In genomic region chr17:66411498-66411897, GRCh38 we compare ENCODE assay signal across 28 cellular contexts.
"Had no signal": no experiment of that assay in that cellular context is flagged by ENCODE, and none has a peak within 500 bp of the region (broad histone marks: within the 10 kb centered on the region; RNA-seq: fewer than 3 reads in every experiment).

No MANE protein-coding gene starts in this region.

- H3K27ac ChIP-seq: colonic mucosa, dorsolateral prefrontal cortex, left lung, ovary, prostate gland, spleen, suprapubic skin, tibial nerve, uterus, VCaP had no signal

- H3K36me3 Mint-ChIP-seq: natural killer cell treated with Interleukin-12 subunit alpha and Interleukin-12 subunit beta and Interleukin-15 and Interleukin-18, amount 100 ng/mL, for 72 hours had no signal

- DNase-seq: activated CD4-positive, alpha-beta T cell treated with anti-CD3 and anti-CD28 coated beads, Interleukin-2, amount 10 ng/mL, durations not matched to agents 24 days and 14 days; activated CD8-positive, alpha-beta memory T cell treated with anti-CD3 and anti-CD28 coated beads, Interleukin-2, amount 50 U/mL, for 4 hours; activated CD8-positive, alpha-beta T cell treated with anti-CD3 and anti-CD28 coated beads, Interleukin-2, amount 10 ng/mL, durations not matched to agents 7 days and 5 days; activated effector memory CD4-positive, alpha-beta T cell treated with Interleukin-2 at 50 U/mL for 16 hours; activated naive CD8-positive, alpha-beta T cell treated with anti-CD3 and anti-CD28 coated beads for 36 hours; activated T-cell treated with anti-CD3 and anti-CD28 coated beads, Interleukin-2, amount 50 U/mL, for 24 hours; amniotic stem cell; colonic mucosa; dorsolateral prefrontal cortex; effector memory CD8-positive, alpha-beta T cell; foreskin melanocyte; immature natural killer cell; kidney glomerular epithelial cell; left lung; ovary; spleen; stimulated activated CD4-positive, alpha-beta T cell treated with anti-CD3 and anti-CD28 coated beads, Interleukin-4, amount 100 ng/mL, for 1 hour; uterus had no signal

- H3K9me3 Mint-ChIP-seq: activated CD4-positive, alpha-beta T cell treated with anti-CD3 and anti-CD28 coated beads, Interleukin-2, amount 10 ng/mL, durations not matched to agents 24 days and 14 days; effector memory CD8-positive, alpha-beta T cell; immature natural killer cell; natural killer cell treated with Interleukin-12 subunit alpha and Interleukin-12 subunit beta and Interleukin-15 and Interleukin-18, amount 100 ng/mL, for 72 hours; stimulated activated naive CD8-positive, alpha-beta T cell treated with anti-CD3 and anti-CD28 coated beads, Interleukin-15, Interleukin-2, amounts not matched to agents 100 ng/mL and 50 ng/mL, for 24 hours had no signal

- H3K4me3 ChIP-seq: colonic mucosa, dorsolateral prefrontal cortex, left lung, lung, ovary, prostate gland, spleen, suprapubic skin, tibial nerve, uterus had no signal

- H3K4me1 ChIP-seq: left lung, prostate gland, suprapubic skin, uterus had no signal

- H3K27ac Mint-ChIP-seq: activated CD8-positive, alpha-beta T cell treated with anti-CD3 and anti-CD28 coated beads, Interleukin-2, amount 10 ng/mL, durations not matched to agents 7 days and 5 days; activated naive CD8-positive, alpha-beta T cell treated with anti-CD3 and anti-CD28 coated beads for 36 hours; activated T-cell treated with anti-CD3 and anti-CD28 coated beads, Interleukin-2, amount 50 U/mL, for 24 hours; effector memory CD8-positive, alpha-beta T cell; immature natural killer cell; natural killer cell treated with Interleukin-12 subunit alpha and Interleukin-12 subunit beta and Interleukin-15 and Interleukin-18, amount 100 ng/mL, for 72 hours; stimulated activated naive CD8-positive, alpha-beta T cell treated with anti-CD3 and anti-CD28 coated beads, Interleukin-15, Interleukin-2, amounts not matched to agents 100 ng/mL and 50 ng/mL, for 24 hours; T-helper 1 cell treated with Interleukin-12 subunit alpha and Interleukin-12 subunit beta and Interleukin-4 antibody, amounts not matched to agents 30 μg/mL and 1 μg/mL, for 36 hours had no signal

- H3K27me3 ChIP-seq: colonic mucosa, dorsolateral prefrontal cortex, left lung, ovary, spleen, suprapubic skin, tibial nerve, uterus had no signal

- H3K27me3 Mint-ChIP-seq: activated CD4-positive, alpha-beta T cell treated with anti-CD3 and anti-CD28 coated beads, Interleukin-2, amount 10 ng/mL, durations not matched to agents 24 days and 14 days; activated naive CD8-positive, alpha-beta T cell treated with anti-CD3 and anti-CD28 coated beads for 36 hours; activated T-cell treated with anti-CD3 and anti-CD28 coated beads, Interleukin-2, amount 50 U/mL, for 24 hours; effector memory CD8-positive, alpha-beta T cell; natural killer cell treated with Interleukin-12 subunit alpha and Interleukin-12 subunit beta and Interleukin-15 and Interleukin-18, amount 100 ng/mL, for 72 hours; stimulated activated naive CD8-positive, alpha-beta T cell treated with anti-CD3 and anti-CD28 coated beads, Interleukin-15, Interleukin-2, amounts not matched to agents 100 ng/mL and 50 ng/mL, for 24 hours had no signal

- H3K4me3 Mint-ChIP-seq: activated CD4-positive, alpha-beta T cell treated with anti-CD3 and anti-CD28 coated beads, Interleukin-2, amount 10 ng/mL, durations not matched to agents 24 days and 14 days; activated CD8-positive, alpha-beta T cell treated with anti-CD3 and anti-CD28 coated beads, Interleukin-2, amount 10 ng/mL, durations not matched to agents 7 days and 5 days; activated naive CD8-positive, alpha-beta T cell treated with anti-CD3 and anti-CD28 coated beads for 36 hours; activated T-cell treated with anti-CD3 and anti-CD28 coated beads, Interleukin-2, amount 50 U/mL, for 24 hours; effector memory CD8-positive, alpha-beta T cell; immature natural killer cell; natural killer cell treated with Interleukin-12 subunit alpha and Interleukin-12 subunit beta and Interleukin-15 and Interleukin-18, amount 100 ng/mL, for 72 hours; stimulated activated naive CD8-positive, alpha-beta T cell treated with anti-CD3 and anti-CD28 coated beads, Interleukin-15, Interleukin-2, amounts not matched to agents 100 ng/mL and 50 ng/mL, for 24 hours; T-helper 1 cell treated with Interleukin-12 subunit alpha and Interleukin-12 subunit beta and Interleukin-4 antibody, amounts not matched to agents 30 μg/mL and 1 μg/mL, for 36 hours had no signal

- ATAC-seq: activated CD4-positive, CD25-positive, alpha-beta regulatory T cell treated with anti-CD3 and anti-CD28 coated beads, Interleukin-2, amount 50 U/mL, for 24 hours; activated CD8-positive, alpha-beta T cell treated with anti-CD3 and anti-CD28 coated beads, Interleukin-2, amount 10 ng/mL, durations not matched to agents 7 days and 5 days; effector memory CD8-positive, alpha-beta T cell; esophagus mucosa; left lung; natural killer cell treated with Interleukin-12 subunit alpha and Interleukin-12 subunit beta and Interleukin-15 and Interleukin-18, amount 100 ng/mL, for 72 hours had no signal

- H3K9me3 ChIP-seq: colonic mucosa, left lung, ovary, prostate gland, spleen, suprapubic skin, tibial nerve, uterus had no signal

- H3K36me3 ChIP-seq: colonic mucosa, left lung, ovary, prostate gland, spleen, suprapubic skin, tibial nerve, uterus had no signal
